8 cellular contexts compared by ENCODE assay signal in the genomic region with DNA sequence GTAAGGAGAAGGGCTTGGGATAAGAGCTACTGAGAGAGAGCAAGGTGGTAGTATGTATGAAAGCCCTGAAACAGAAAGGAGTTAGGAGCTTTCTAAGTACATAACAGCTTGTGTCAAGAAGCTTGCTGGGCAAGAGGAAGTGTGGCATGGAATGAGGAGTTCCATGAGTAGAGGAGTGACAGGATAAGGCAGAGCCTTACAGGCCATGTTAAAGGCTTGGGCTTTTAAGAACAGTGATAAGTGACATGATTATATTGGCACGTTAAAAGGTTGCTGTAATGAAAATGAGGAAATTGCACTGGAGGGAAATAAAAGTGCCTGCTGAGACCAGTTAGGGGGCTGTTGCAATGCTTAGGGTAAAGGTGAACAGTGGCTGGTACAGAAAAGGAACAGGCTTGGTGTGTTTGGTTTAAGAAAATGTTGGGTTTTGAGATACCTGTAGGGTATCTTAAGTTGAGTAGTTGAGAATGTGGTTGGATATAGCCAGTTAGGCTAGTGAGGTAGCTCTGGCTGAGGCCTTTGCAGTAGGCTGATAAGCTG. TPM values are rescaled to one million over a fixed set of nuclear protein-coding genes. Genes with fewer than 3 reads are reported as not detected.
A peak's percentile ranks its signal among the peaks of the same experiment; 100 is the strongest.
DNase-seq lines count a peak whose midpoint lies in the region; ATAC-seq and TF ChIP-seq lines count a peak whose summit lies in the region.

No MANE protein-coding gene starts in this region.

- peak overlapping the region; percentile 84 for H3K27ac Mint-ChIP-seq in Calu3 (ENCODE audit: unreplicated experiment)
- H3K27ac Mint-ChIP-seq in activated CD4-positive, alpha-beta memory T cell treated with anti-CD3 and anti-CD28 coated beads, Interleukin-2, amount 10 ng/mL, durations not matched to agents 7 days and 5 days, result no peak overlapping the region

- no peaks in the 10 kb centered on the region for H3K9me3 Mint-ChIP-seq in Calu3 (ENCODE audit: low read depth, unreplicated experiment)
- H3K9me3 Mint-ChIP-seq in activated CD4-positive, alpha-beta memory T cell treated with anti-CD3 and anti-CD28 coated beads, Interleukin-2, amount 10 ng/mL, durations not matched to agents 7 days and 5 days, result no peaks in the 10 kb centered on the region

- TF ChIP-seq CTCF in Calu3 (IDR thresholded peaks at IDR 0.05; ENCODE audit: unreplicated experiment) (no peak), choroid plexus epithelial cell (conservative IDR thresholded peaks at IDR 0.05; ENCODE audit: low read depth, low read length) (no peak)

- DNase-seq in Calu3 (no peak), choroid plexus epithelial cell (ENCODE audit: low read depth) (peak; percentile 41), NCI-H524 (lab: John Stamatoyannopoulos, UW) (no peak), NCI-H1694 treated with DMSO at 0.1 percent for 48 hours (lab: John Stamatoyannopoulos, UW) (no peak)
- DNase-seq in activated CD4-positive, alpha-beta memory T cell treated with anti-CD3 and anti-CD28 coated beads, Interleukin-2, amount 10 ng/mL, durations not matched to agents 7 days and 5 days, result no peak

- no peaks in the 10 kb centered on the region for H3K9me3 ChIP-seq in mucosa of stomach (ENCODE audit: control insufficient read depth, low read length)

- H3K4me1 Mint-ChIP-seq in Calu3 (ENCODE audit: low read depth, unreplicated experiment), result peaks cover 23% of the 10 kb centered on the region
- H3K4me1 Mint-ChIP-seq in activated CD4-positive, alpha-beta memory T cell treated with anti-CD3 and anti-CD28 coated beads, Interleukin-2, amount 10 ng/mL, durations not matched to agents 7 days and 5 days, result peaks cover 19% of the 10 kb centered on the region

- POLR2A ChIA-PET in activated CD4-positive, alpha-beta memory T cell treated with anti-CD3 and anti-CD28 coated beads, Interleukin-2, amount 10 ng/mL, durations not matched to agents 7 days and 5 days (lab: Charles Lee), result interaction anchor here (1.9 kb wide), 1 partner anchor 48 kb away, joined by 6 read pairs; a partner anchor contains a TSS

- peak; percentile 44 for ATAC-seq in HG03280 (IDR thresholded peaks at IDR 0.05; ENCODE audit: unreplicated experiment)
- no peak for ATAC-seq in GM21526 (IDR thresholded peaks at IDR 0.05; ENCODE audit: low FRiP score, unreplicated experiment)

- H3K27me3 Mint-ChIP-seq in Calu3 (ENCODE audit: unreplicated experiment), result no peaks in the 10 kb centered on the region
- H3K27me3 Mint-ChIP-seq in activated CD4-positive, alpha-beta memory T cell treated with anti-CD3 and anti-CD28 coated beads, Interleukin-2, amount 10 ng/mL, durations not matched to agents 7 days and 5 days, result no peaks in the 10 kb centered on the region

- BruUV-seq in Calu3 (replicated peaks; lab: Mats Ljungman, UMichigan), result no TSS peak

- H3K36me3 ChIP-seq in mucosa of stomach (ENCODE audit: control insufficient read depth, insufficient read depth, low read length), result no peaks in the 10 kb centered on the region

- peak overlapping the region; percentile 38 for H3K9ac ChIP-seq in mucosa of stomach (ENCODE audit: low read length)

- no peaks in the 10 kb centered on the region for H3K27me3 ChIP-seq in mucosa of stomach (ENCODE audit: control insufficient read depth, insufficient read depth, low read length)

- peak overlapping the region; percentile 6 for H3K4me3 Mint-ChIP-seq in Calu3 (ENCODE audit: low read depth, unreplicated experiment)
- H3K4me3 Mint-ChIP-seq in activated CD4-positive, alpha-beta memory T cell treated with anti-CD3 and anti-CD28 coated beads, Interleukin-2, amount 10 ng/mL, durations not matched to agents 7 days and 5 days, result no peak overlapping the region

- CTCF ChIA-PET in Calu3 (lab: Charles Lee), result interaction anchor here (1.4 to 1.9 kb wide), 2 partner anchors 13 to 89 kb away, joined by 6 to 10 read pairs; no protein-coding TSS in a partner anchor
- CTCF ChIA-PET in activated CD4-positive, alpha-beta memory T cell treated with anti-CD3 and anti-CD28 coated beads, Interleukin-2, amount 10 ng/mL, durations not matched to agents 7 days and 5 days (lab: Charles Lee), result no interaction called here

- peaks cover 19% of the 10 kb centered on the region for H3K4me1 ChIP-seq in mucosa of stomach (ENCODE audit: control insufficient read depth, insufficient read depth, low read length)

- intact Hi-C loops in Calu3 (cut with micrococcal nuclease; ENCODE audit: unreplicated experiment), result loop anchor here (5.0 kb wide), 1 partner anchor 48 kb away; a partner anchor contains a TSS

- H3K36me3 Mint-ChIP-seq in Calu3 (ENCODE audit: insufficient read depth, unreplicated experiment), result peaks cover 9% of the 10 kb centered on the region
- peaks cover 2% of the 10 kb centered on the region for H3K36me3 Mint-ChIP-seq in activated CD4-positive, alpha-beta memory T cell treated with anti-CD3 and anti-CD28 coated beads, Interleukin-2, amount 10 ng/mL, durations not matched to agents 7 days and 5 days (ENCODE audit: low read depth)

- no peak overlapping the region for H3K4me3 ChIP-seq in choroid plexus epithelial cell (ENCODE audit: low read depth, low read length)
- H3K4me3 ChIP-seq in mucosa of stomach (ENCODE audit: low read length), result no peak overlapping the region

RNA-seq across cellular contexts. Expression of a gene that starts 49.0 kb away (rescaled TPM):
- total RNA-seq in Calu3 (2022), result 33.6 and 35.0 TPM in 2 replicates
- total RNA-seq in activated CD4-positive, alpha-beta memory T cell treated with anti-CD3 and anti-CD28 coated beads, Interleukin-2, amount 10 ng/mL, durations not matched to agents 7 days and 5 days, result 10 to 100 TPM; 24.6 to 24.8 TPM
